8 cellular contexts compared by ENCODE assay signal in genomic region chrX:97563531-97564133, GRCh38.
DNase-seq lines count a peak whose midpoint lies in the region; ATAC-seq and TF ChIP-seq lines count a peak whose summit lies in the region.

No MANE protein-coding gene starts in this region.

- CTCF ChIA-PET in CD8-positive, alpha-beta T cell (lab: Charles Lee): no interaction called here

- peak; percentile 94 for ATAC-seq in CD8-positive, alpha-beta T cell
- peak; percentile 97 for ATAC-seq in GM19438 (IDR thresholded peaks at IDR 0.05; ENCODE audit: low read depth, unreplicated experiment)
- ATAC-seq in HG03469 (IDR thresholded peaks at IDR 0.05; ENCODE audit: unreplicated experiment): peak; percentile 99
- ATAC-seq in activated naive CD8-positive, alpha-beta T cell treated with anti-CD3 and anti-CD28 coated beads, Interleukin-2, amount 10 ng/mL, durations not matched to agents 7 days and 5 days (ENCODE audit: low read depth): peak; percentile 100

- no peaks in the 10 kb centered on the region for H3K9me3 ChIP-seq in CD8-positive, alpha-beta T cell (ENCODE audit: low read length)

- peaks cover 15% of the 10 kb centered on the region for H3K4me1 Mint-ChIP-seq in CD8-positive, alpha-beta T cell (ENCODE audit: low read depth)
- H3K4me1 Mint-ChIP-seq in activated naive CD8-positive, alpha-beta T cell treated with anti-CD3 and anti-CD28 coated beads, Interleukin-2, amount 10 ng/mL, durations not matched to agents 7 days and 5 days: no peaks in the 10 kb centered on the region
- H3K4me1 Mint-ChIP-seq in immature natural killer cell: peaks cover 15 to 21% of the 10 kb centered on the region in 2 donors

- H3K4me1 ChIP-seq in CD8-positive, alpha-beta T cell (ENCODE audit: insufficient read depth, low read length): peaks cover 5% of the 10 kb centered on the region

- no peaks in the 10 kb centered on the region for H3K27me3 Mint-ChIP-seq in CD8-positive, alpha-beta T cell (ENCODE audit: low read depth)
- no peaks in the 10 kb centered on the region for H3K27me3 Mint-ChIP-seq in activated naive CD8-positive, alpha-beta T cell treated with anti-CD3 and anti-CD28 coated beads, Interleukin-2, amount 10 ng/mL, durations not matched to agents 7 days and 5 days
- no peaks in the 10 kb centered on the region for H3K27me3 Mint-ChIP-seq in immature natural killer cell (ENCODE audit: low read depth in 3 of 3)

- H3K27me3 ChIP-seq in CD8-positive, alpha-beta T cell (ENCODE audit: insufficient read depth, low read length): no peaks in the 10 kb centered on the region

- in situ Hi-C loops in SK-MEL-5 (cut with HindIII; ENCODE audit: low pct_unique_long_range_greater_than_20kb, low sequenced_read_pairs): no loop called here

- H3K36me3 Mint-ChIP-seq in CD8-positive, alpha-beta T cell: no peaks in the 10 kb centered on the region
- H3K36me3 Mint-ChIP-seq in activated naive CD8-positive, alpha-beta T cell treated with anti-CD3 and anti-CD28 coated beads, Interleukin-2, amount 10 ng/mL, durations not matched to agents 7 days and 5 days: peaks cover 2% of the 10 kb centered on the region
- H3K36me3 Mint-ChIP-seq in immature natural killer cell: no peaks in the 10 kb centered on the region

- no peaks in the 10 kb centered on the region for H3K9me3 Mint-ChIP-seq in CD8-positive, alpha-beta T cell
- H3K9me3 Mint-ChIP-seq in activated naive CD8-positive, alpha-beta T cell treated with anti-CD3 and anti-CD28 coated beads, Interleukin-2, amount 10 ng/mL, durations not matched to agents 7 days and 5 days: peaks cover 2% of the 10 kb centered on the region
- H3K9me3 Mint-ChIP-seq in immature natural killer cell: no peaks in the 10 kb centered on the region

- POLR2A ChIA-PET in CD8-positive, alpha-beta T cell (lab: Charles Lee): interaction anchor here (0.8 kb wide), 1 partner anchor 25 kb away, joined by 3 read pairs; no protein-coding TSS in a partner anchor
- POLR2A ChIA-PET in activated naive CD8-positive, alpha-beta T cell treated with anti-CD3 and anti-CD28 coated beads, Interleukin-2, amount 10 ng/mL, durations not matched to agents 7 days and 5 days (lab: Charles Lee): no interaction called here

- peak; percentile 0 to 64 (median 20) for DNase-seq in CD8-positive, alpha-beta T cell
- DNase-seq in SK-MEL-5 (ENCODE audit: low read depth, low spot score) (peak; percentile 47), immature natural killer cell (peak; percentile 50 to 67 (median 60)), NCI-H226 (no peak)
- DNase-seq in activated naive CD8-positive, alpha-beta T cell treated with anti-CD3 and anti-CD28 coated beads, Interleukin-2, amount 10 ng/mL, durations not matched to agents 7 days and 5 days: peak; percentile 28
- DNase-seq in stimulated activated CD4-positive, alpha-beta T cell treated with anti-CD3 and anti-CD28 coated beads, Interleukin-12 subunit alpha, Interleukin-12 subunit beta, amount 100 ng/mL, for 4 hours: peak; percentile 2

- H3K4me3 ChIP-seq in CD8-positive, alpha-beta T cell (ENCODE audit: low read depth, low read length): peak overlapping the region; percentile 34

- H3K4me3 Mint-ChIP-seq in CD8-positive, alpha-beta T cell: peak overlapping the region; percentile 80
- H3K4me3 Mint-ChIP-seq in activated naive CD8-positive, alpha-beta T cell treated with anti-CD3 and anti-CD28 coated beads, Interleukin-2, amount 10 ng/mL, durations not matched to agents 7 days and 5 days: peak overlapping the region; percentile 69
- peak overlapping the region; percentile 81 to 93 (median 83) for H3K4me3 Mint-ChIP-seq in immature natural killer cell

- no peaks in the 10 kb centered on the region for H3K36me3 ChIP-seq in CD8-positive, alpha-beta T cell (ENCODE audit: insufficient read depth, low read length)

- intact Hi-C loops in CD8-positive, alpha-beta T cell (cut with DNase I, micrococcal nuclease): no loop called here

- H3K27ac Mint-ChIP-seq in CD8-positive, alpha-beta T cell: peak overlapping the region; percentile 96
- H3K27ac Mint-ChIP-seq in activated naive CD8-positive, alpha-beta T cell treated with anti-CD3 and anti-CD28 coated beads, Interleukin-2, amount 10 ng/mL, durations not matched to agents 7 days and 5 days: peak overlapping the region; percentile 85
- H3K27ac Mint-ChIP-seq in immature natural killer cell: peak overlapping the region; percentile 86 to 97 (median 92)

- TF ChIP-seq CTCF in CD8-positive, alpha-beta T cell (IDR thresholded peaks at IDR 0.05): no peak

- H3K27ac ChIP-seq in CD8-positive, alpha-beta T cell (ENCODE audit: low read depth, low read length): peak overlapping the region; percentile 24
